In genomic region chr9:81826541-81826906, GRCh38 we compare ENCODE assay signal across 11 cellular contexts.
DNase-seq lines count a peak whose midpoint lies in the region; ATAC-seq, FAIRE-seq and TF ChIP-seq lines count a peak whose summit lies in the region.
"Had no signal": no experiment of that assay in that cellular context is flagged by ENCODE, and none has a peak within 500 bp of the region (broad histone marks: within the 10 kb centered on the region; RNA-seq: fewer than 3 reads in every experiment).

No MANE protein-coding gene starts in this region.

- H3K9me3 ChIP-seq in upper lobe of right lung (no peaks in the 10 kb centered on the region), suprapubic skin (no peaks in the 10 kb centered on the region)

- TF ChIP-seq POLR2A in suprapubic skin (IDR thresholded peaks at IDR 0.05) = no peak

- H3K36me3 ChIP-seq in upper lobe of right lung (no peaks in the 10 kb centered on the region), suprapubic skin (no peaks in the 10 kb centered on the region)

- intact Hi-C loops in left colon (cut with DNase I, micrococcal nuclease) = no loop called here
- intact Hi-C loops in upper lobe of right lung (cut with DNase I) = no loop called here

- DNase-seq in NCI-H2081 (lab: John Stamatoyannopoulos, UW) = peak; percentile 66 to 78
- no peak for DNase-seq in NCI-H2081 treated with DMSO at 0.1 percent for 48 hours (lab: John Stamatoyannopoulos, UW)
- peak; percentile 67 for DNase-seq in cerebellar cortex (ENCODE audit: low spot score)
- peak; percentile 19 to 30 for DNase-seq in left colon
- peak; percentile 68 for DNase-seq in upper lobe of right lung
- DNase-seq in suprapubic skin (ENCODE audit: low spot score in 2 of 2) = no peak
- no peak for DNase-seq in GM19239 (ENCODE audit: insufficient read length, low spot score)
- DNase-seq in 8988T = no peak
- DNase-seq: activated CD4-positive, alpha-beta memory T cell treated with anti-CD3 and anti-CD28 coated beads, Interleukin-2, amount 10 ng/mL, durations not matched to agents 7 days and 5 days; NCI-H2107 had no signal

- no peak overlapping the region for H3K27ac ChIP-seq in upper lobe of right lung
- H3K27ac ChIP-seq in suprapubic skin = no peak overlapping the region

- no peak for TF ChIP-seq CTCF in upper lobe of right lung (IDR thresholded peaks at IDR 0.05)
- no peak for TF ChIP-seq CTCF in suprapubic skin (IDR thresholded peaks at IDR 0.05)

- no peak overlapping the region for H3K4me3 ChIP-seq in upper lobe of right lung
- no peak overlapping the region for H3K4me3 ChIP-seq in suprapubic skin

- 82% methylated on average over 14 of the region's 14 CpGs for WGBS in suprapubic skin

- TF ChIP-seq EP300 in suprapubic skin (IDR thresholded peaks at IDR 0.05) = no peak

- no peak for FAIRE-seq in GM19239 (lab: Jason Lieb, UNC)
- FAIRE-seq: A204.1 had no signal

- ATAC-seq in left colon (no peak), upper lobe of right lung (peak; percentile 60)

- H3K27me3 ChIP-seq in upper lobe of right lung (no peaks in the 10 kb centered on the region), suprapubic skin (no peaks in the 10 kb centered on the region)

- H3K4me1 ChIP-seq in upper lobe of right lung (no peaks in the 10 kb centered on the region), suprapubic skin (no peaks in the 10 kb centered on the region)

Comparison
In these comparisons a context has a peak if more than half of its experiments do, and no peak if none do; other contexts are left out.
1. DNase-seq: peak in NCI-H2081 (2 of 2), cerebellar cortex (single experiment), left colon (2 of 2) and upper lobe of right lung (single experiment); none in NCI-H2081 treated with DMSO at 0.1 percent for 48 hours (single experiment), suprapubic skin (0 of 2), GM19239 (single experiment) and 8988T (single experiment).